7 cellular contexts compared by ENCODE assay signal in genomic region chr19:343941-344624, GRCh38. TPM values are rescaled to one million over a fixed set of nuclear protein-coding genes. Genes with fewer than 3 reads are reported as not detected.
DNase-seq lines count a peak whose midpoint lies in the region; ATAC-seq and TF ChIP-seq lines count a peak whose summit lies in the region.

No MANE protein-coding gene starts in this region.

- H3K4me3 Mint-ChIP-seq in activated naive CD8-positive, alpha-beta T cell treated with anti-CD3 and anti-CD28 coated beads, Interleukin-2, amount 50 U/mL, for 24 hours: peak overlapping the region; percentile 87

- peaks cover 43% of the 10 kb centered on the region for H4K20me1 ChIP-seq in smooth muscle cell (ENCODE audit: low read depth)

- no peaks in the 10 kb centered on the region for H3F3A ChIP-seq in smooth muscle cell (ENCODE audit: low read depth)

- peaks cover 3% of the 10 kb centered on the region for H3K4me1 ChIP-seq in iPS-18a (ENCODE audit: control insufficient read depth, low read depth, low read length)
- H3K4me1 ChIP-seq in smooth muscle cell (ENCODE audit: low read depth): peaks cover 20% of the 10 kb centered on the region

- H3K27me3 Mint-ChIP-seq in activated naive CD8-positive, alpha-beta T cell treated with anti-CD3 and anti-CD28 coated beads, Interleukin-2, amount 50 U/mL, for 24 hours: peaks cover 14% of the 10 kb centered on the region

- H3K27ac ChIP-seq in iPS-18a (ENCODE audit: low read length) (no peak overlapping the region), smooth muscle cell (ENCODE audit: low read depth) (peak overlapping the region; percentile 75)

- no peak for TF ChIP-seq CTCF in GM10266 (IDR thresholded peaks at IDR 0.05; ENCODE audit: control insufficient read depth, insufficient read depth, low read depth, missing control alignments)
- TF ChIP-seq CTCF in smooth muscle cell (IDR thresholded peaks at IDR 0.05; ENCODE audit: borderline replicate concordance, insufficient read depth, poor library complexity, severe bottlenecking): no peak

- peak overlapping the region; percentile 43 for H3K9ac ChIP-seq in iPS-18a (ENCODE audit: low read length)
- peak overlapping the region; percentile 88 for H3K9ac ChIP-seq in smooth muscle cell (ENCODE audit: low read depth)

- H3K36me3 Mint-ChIP-seq in activated naive CD8-positive, alpha-beta T cell treated with anti-CD3 and anti-CD28 coated beads, Interleukin-2, amount 50 U/mL, for 24 hours (ENCODE audit: low read depth): peaks cover 23% of the 10 kb centered on the region

- H3K4me3 ChIP-seq in H7 (ENCODE audit: insufficient read depth, low read depth, low read length): peak overlapping the region; percentile 60
- peak overlapping the region; percentile 77 for H3K4me3 ChIP-seq in iPS-18a (ENCODE audit: low read length)
- H3K4me3 ChIP-seq in smooth muscle cell: peak overlapping the region; percentile 97

- peaks cover 4% of the 10 kb centered on the region for H3K9me3 Mint-ChIP-seq in activated naive CD8-positive, alpha-beta T cell treated with anti-CD3 and anti-CD28 coated beads, Interleukin-2, amount 50 U/mL, for 24 hours

- no peak overlapping the region for H2AFZ ChIP-seq in smooth muscle cell (ENCODE audit: low read depth)

- H3K4me1 Mint-ChIP-seq in activated naive CD8-positive, alpha-beta T cell treated with anti-CD3 and anti-CD28 coated beads, Interleukin-2, amount 50 U/mL, for 24 hours: peaks cover 58% of the 10 kb centered on the region

- peak overlapping the region; percentile 91 for H3K4me2 ChIP-seq in smooth muscle cell

- whole genome bisulfite sequencing in smooth muscle cell (ENCODE audit: low lambda C conversion rate): under 1% methylated on average over 15 of the region's 70 CpGs

- H3K36me3 ChIP-seq in H7 (replicated peaks; ENCODE audit: control insufficient read depth, insufficient read depth, low read length) (peaks cover 10% of the 10 kb centered on the region), iPS-18a (ENCODE audit: control insufficient read depth, low read depth, low read length) (peaks cover 8% of the 10 kb centered on the region), smooth muscle cell (ENCODE audit: low read depth) (no peaks in the 10 kb centered on the region)

- peak; percentile 58 for DNase-seq in GM10266 (ENCODE audit: extremely low spot score)
- DNase-seq in H7: peak; percentile 99
- DNase-seq in NCI-H2196 treated with DMSO at 0.1 percent for 48 hours (lab: John Stamatoyannopoulos, UW; ENCODE audit: unreplicated experiment): peak; percentile 28
- DNase-seq in activated naive CD8-positive, alpha-beta T cell treated with anti-CD3 and anti-CD28 coated beads, Interleukin-2, amount 50 U/mL, for 24 hours: peak; percentile 40
- no peak for DNase-seq in smooth muscle cell (lab: John Stamatoyannopoulos, UW; ENCODE audit: unreplicated experiment)
- DNase-seq in occipital lobe (lab: John Stamatoyannopoulos, UW): no peak

- ATAC-seq in activated naive CD8-positive, alpha-beta T cell treated with anti-CD3 and anti-CD28 coated beads, Interleukin-2, amount 50 U/mL, for 24 hours: peak; percentile 12

- H3K27me3 ChIP-seq in H7 (ENCODE audit: control insufficient read depth, insufficient read depth, low read length) (peaks cover 13% of the 10 kb centered on the region), iPS-18a (ENCODE audit: control insufficient read depth, insufficient read depth, low read length) (peaks cover 13% of the 10 kb centered on the region), smooth muscle cell (ENCODE audit: low read depth) (no peaks in the 10 kb centered on the region)

- peak overlapping the region; percentile 95 for H3K27ac Mint-ChIP-seq in activated naive CD8-positive, alpha-beta T cell treated with anti-CD3 and anti-CD28 coated beads, Interleukin-2, amount 50 U/mL, for 24 hours

- peaks cover 51% of the 10 kb centered on the region for H3K79me2 ChIP-seq in smooth muscle cell (ENCODE audit: low read depth)

- no peaks in the 10 kb centered on the region for H3K9me3 ChIP-seq in iPS-18a (ENCODE audit: control insufficient read depth, low read depth, low read length)
- no peaks in the 10 kb centered on the region for H3K9me3 ChIP-seq in smooth muscle cell (replicated peaks; ENCODE audit: low read depth)

RNA-seq across cellular contexts. Expression of gene MIER2, which starts 0.5 kb away (rescaled TPM):
- 43.4 and 49.6 TPM in 2 replicates for total RNA-seq in H7 (2014; rRNA removed; shearing (Covaris generic))
- total RNA-seq in smooth muscle cell (12.7 and 16.3 TPM in 2 replicates), occipital lobe (5.3 TPM)
- 79.5 and 79.7 TPM in 2 replicates for polyA plus RNA-seq in smooth muscle cell

RNA-seq across cellular contexts. Expression of gene PLPP2, which starts 52.9 kb away (rescaled TPM):
- 77.9 and 98.2 TPM in 2 replicates for total RNA-seq in H7 (2014; rRNA removed; shearing (Covaris generic))
- total RNA-seq in smooth muscle cell (6.0 and 6.2 TPM in 2 replicates), occipital lobe (0.62 TPM)
- 4.8 and 15.1 TPM in 2 replicates for polyA plus RNA-seq in smooth muscle cell

Comparison
In these comparisons a context has a peak if more than half of its experiments do, and no peak if none do; other contexts are left out.
1. DNase-seq: peak in GM10266 (single experiment), H7 (single experiment), NCI-H2196 treated with DMSO at 0.1 percent for 48 hours (single experiment) and activated naive CD8-positive, alpha-beta T cell treated with anti-CD3 and anti-CD28 coated beads, Interleukin-2, amount 50 U/mL, for 24 hours (single experiment); none in smooth muscle cell (single experiment) and occipital lobe (single experiment).
2. RNA of gene PLPP2, which starts 52.9 kb away (total RNA-seq): 77.9 to 98.2 TPM in H7; 6.0 to 6.2 TPM in smooth muscle cell and 0.62 TPM in occipital lobe (single experiment); every median in the first group is over 10 times any median in the second.
3. Peak in every context shown above with its lines, with median percentiles within 50 percentile points of each other: H3K4me3 ChIP-seq.